ENCODE assay signal across 17 cellular contexts in the genomic region with DNA sequence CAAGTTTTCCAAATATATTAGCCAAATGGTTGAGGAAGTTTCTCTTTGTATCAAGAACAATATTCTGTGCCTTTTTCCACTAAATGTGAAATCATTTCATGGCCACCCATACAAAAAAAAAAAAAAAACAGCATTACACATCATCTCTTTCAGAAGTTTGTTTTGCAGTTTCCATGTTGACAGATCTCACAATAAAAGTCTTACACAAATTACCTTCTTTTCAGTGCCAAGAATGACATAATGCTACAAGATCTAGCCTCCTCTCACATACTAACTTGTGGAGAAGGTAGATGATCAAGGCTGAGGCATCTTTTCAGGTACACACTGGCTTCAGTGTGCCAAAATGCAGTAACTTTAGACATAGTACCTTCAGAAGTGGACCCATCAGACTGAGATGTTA. TPM values are rescaled to one million over a fixed set of nuclear protein-coding genes. Genes with fewer than 3 reads are reported as not detected.
DNase-seq lines count a peak whose midpoint lies in the region; ATAC-seq and TF ChIP-seq lines count a peak whose summit lies in the region.
"Had no signal": no experiment of that assay in that cellular context is flagged by ENCODE, and none has a peak within 500 bp of the region (broad histone marks: within the 10 kb centered on the region; RNA-seq: fewer than 3 reads in every experiment).

No MANE protein-coding gene starts in this region.

- in situ Hi-C loops in GM23248 (cut with MboI): no loop called here

- DNase-seq in GM23248: peak; percentile 43
- peak; percentile 78 for DNase-seq in NCI-H446 treated with DMSO at 0.1 percent for 48 hours (lab: John Stamatoyannopoulos, UW)
- DNase-seq in choroid plexus epithelial cell (ENCODE audit: low read depth): peak; percentile 35
- DNase-seq in left colon: no peak
- no peak for DNase-seq in NCI-H1436 treated with DMSO at 0.1 percent for 48 hours (lab: John Stamatoyannopoulos, UW)
- DNase-seq in midbrain (lab: John Stamatoyannopoulos, UW): no peak
- no peak for DNase-seq in DMS79 (lab: John Stamatoyannopoulos, UW)
- DNase-seq: activated CD8-positive, alpha-beta T cell treated with anti-CD3 and anti-CD28 coated beads for 36 hours; activated gamma-delta T cell treated with Interleukin-2 at 50 U/mL for 16 hours; DMS79 treated with DMSO at 0.1 percent for 48 hours; NCI-H1048; NCI-H1930; stimulated activated naive CD8-positive, alpha-beta T cell treated with anti-CD3 and anti-CD28 coated beads, Interleukin-15, amount 100 ng/mL, for 72 hours; T-helper 9 cell had no signal

- peaks cover 97% of the 10 kb centered on the region for H3K79me2 ChIP-seq in GM23248 (ENCODE audit: insufficient read depth)

- no peaks in the 10 kb centered on the region for H3K4me1 ChIP-seq in GM23248 (ENCODE audit: insufficient read depth)
- H3K4me1 ChIP-seq: right atrium auricular region, tibial nerve had no signal

- no peaks in the 10 kb centered on the region for H3K36me3 ChIP-seq in GM23248 (ENCODE audit: low read depth)
- H3K36me3 ChIP-seq: right atrium auricular region, tibial nerve had no signal

- H3K9me2 ChIP-seq in GM23248 (ENCODE audit: insufficient read depth): no peaks in the 10 kb centered on the region

- no peaks in the 10 kb centered on the region for H3K27me3 ChIP-seq in GM23248 (replicated peaks; ENCODE audit: insufficient read depth)
- H3K27me3 ChIP-seq: right atrium auricular region, tibial nerve had no signal

- intact Hi-C loops in left colon (cut with DNase I, micrococcal nuclease): no loop called here

- no peaks in the 10 kb centered on the region for H3K9me3 ChIP-seq in GM23248 (ENCODE audit: low read depth)
- H3K9me3 ChIP-seq: right atrium auricular region, tibial nerve had no signal

- no peak overlapping the region for H2AFZ ChIP-seq in GM23248

- H3K9ac ChIP-seq in GM23248: no peak overlapping the region

- TF ChIP-seq CTCF in choroid plexus epithelial cell (conservative IDR thresholded peaks at IDR 0.05; ENCODE audit: low read depth, low read length): no peak

- no peak overlapping the region for H3K4me2 ChIP-seq in GM23248 (ENCODE audit: unreplicated experiment)

- H3F3A ChIP-seq in GM23248 (ENCODE audit: insufficient read depth): no peaks in the 10 kb centered on the region

- peaks cover 8% of the 10 kb centered on the region; the same call in 1 of the 2 replicates for H4K20me1 ChIP-seq in GM23248 (ENCODE audit: insufficient read depth)

- H3K4me3 ChIP-seq in GM23248 (no peak overlapping the region), choroid plexus epithelial cell (ENCODE audit: low read depth, low read length) (no peak overlapping the region)
- H3K4me3 ChIP-seq: right atrium auricular region, tibial nerve had no signal

- no peak overlapping the region for H3K27ac ChIP-seq in GM23248
- H3K27ac ChIP-seq: right atrium auricular region, tibial nerve had no signal

- peak; percentile 34 for ATAC-seq in left colon
- ATAC-seq: activated CD8-positive, alpha-beta T cell treated with anti-CD3 and anti-CD28 coated beads for 36 hours; natural killer cell treated with Interleukin-12 subunit alpha and Interleukin-12 subunit beta and Interleukin-15 and Interleukin-18, amount 100 ng/mL, for 72 hours; stimulated activated naive CD8-positive, alpha-beta T cell treated with anti-CD3 and anti-CD28 coated beads, Interleukin-15, amount 100 ng/mL, for 72 hours had no signal

RNA-seq across cellular contexts. Expression of a gene that starts 35.3 kb away (rescaled TPM):
- total RNA-seq in GM23248 (2014; rRNA removed; shearing (Covaris generic)): 21.0 and 24.2 TPM in 2 replicates
- polyA plus RNA-seq in GM23248 (2016; fragmentation: Nextera tagmentation; extraction: Ambion mirVana): 28.1 and 30.7 TPM in 2 replicates
- 1 to 10 TPM in 1 of 2 donors, under 1 TPM in 1; 0.82 to 3.6 TPM for total RNA-seq in left colon
- total RNA-seq: activated CD8-positive, alpha-beta T cell treated with anti-CD3 and anti-CD28 coated beads for 36 hours had no signal

Comparison
In these comparisons a context has a peak if more than half of its experiments do, and no peak if none do; other contexts are left out.
1. DNase-seq: peak in GM23248 (single experiment), NCI-H446 treated with DMSO at 0.1 percent for 48 hours (single experiment) and choroid plexus epithelial cell (single experiment); none in left colon (0 of 2), NCI-H1436 treated with DMSO at 0.1 percent for 48 hours (single experiment), midbrain (single experiment) and DMS79 (single experiment).